In genomic region chr13:80551650-80552497, GRCh38 we compare ENCODE assay signal across 15 cellular contexts.
DNase-seq lines count a peak whose midpoint lies in the region; ATAC-seq and TF ChIP-seq lines count a peak whose summit lies in the region.
"Had no signal": no experiment of that assay in that cellular context is flagged by ENCODE, and none has a peak within 500 bp of the region (broad histone marks: within the 10 kb centered on the region; RNA-seq: fewer than 3 reads in every experiment).

No MANE protein-coding gene starts in this region.

- intact Hi-C loops in left colon (cut with DNase I, micrococcal nuclease) (no loop called here), sciatic nerve (cut with DNase I) (no loop called here)

- DNase-seq in DMS53 (lab: John Stamatoyannopoulos, UW) (peak; percentile 21), DMS53 treated with DMSO at 0.1 percent for 48 hours (lab: John Stamatoyannopoulos, UW; ENCODE audit: unreplicated experiment) (no peak), left colon (no peak), sciatic nerve (ENCODE audit: low spot score) (no peak), iPS-NIHi7 (ENCODE audit: extremely low spot score) (no peak)
- DNase-seq: activated CD4-positive, alpha-beta memory T cell treated with anti-CD3 and anti-CD28 coated beads, Interleukin-2, amount 10 ng/mL, durations not matched to agents 7 days and 5 days; CD4-positive, alpha-beta T cell; H9; kidney; NCI-H1417; NCI-H446; stimulated activated naive CD8-positive, alpha-beta T cell treated with anti-CD3 and anti-CD28 coated beads, Interleukin-15, amount 100 ng/mL, for 72 hours had no signal

- ATAC-seq in SK-N-SH treated with all-trans-retinoic acid at 6 μM for 48 hours (peak; percentile 81), left colon (peak; percentile 46), sciatic nerve (peak; percentile 36), GM19463 (IDR thresholded peaks at IDR 0.05; ENCODE audit: unreplicated experiment) (no peak), GM18873 (IDR thresholded peaks at IDR 0.05; ENCODE audit: low FRiP score, unreplicated experiment) (no peak)
- ATAC-seq: stimulated activated naive CD8-positive, alpha-beta T cell treated with anti-CD3 and anti-CD28 coated beads, Interleukin-15, amount 100 ng/mL, for 72 hours had no signal

TF ChIP-seq in SK-N-SH treated with all-trans-retinoic acid at 6 μM for 48 hours, 23 proteins besides CTCF, POLR2A, EP300 and RAD21:
- TF ChIP-seq ARNTL (CRISPR knock-in tag; IDR thresholded peaks at IDR 0.05; ENCODE audit: borderline replicate concordance, low read depth), result no peak
- TF ChIP-seq TOX (CRISPR knock-in tag; IDR thresholded peaks at IDR 0.05; ENCODE audit: borderline replicate concordance), result peak; percentile 96
- TF ChIP-seq RARB (CRISPR knock-in tag; IDR thresholded peaks at IDR 0.05), result peak; percentile 83; the same call in 1 of the 2 replicates
- 0 out of 2 replicates have a peak, but pooled peaks have one; percentile 38 for TF ChIP-seq PATZ1 (CRISPR knock-in tag; IDR thresholded peaks at IDR 0.05; ENCODE audit: borderline replicate concordance)
- TF ChIP-seq ZFP3 (CRISPR knock-in tag; IDR thresholded peaks at IDR 0.05), result no peak
- TF ChIP-seq ZNF565 (CRISPR knock-in tag; conservative IDR thresholded peaks at IDR 0.05; ENCODE audit: low read depth), result no peak
- TF ChIP-seq ZFP30 (CRISPR knock-in tag; IDR thresholded peaks at IDR 0.05), result no peak
- peak; percentile 92 for TF ChIP-seq ISL1 (CRISPR knock-in tag; IDR thresholded peaks at IDR 0.05)
- no peak for TF ChIP-seq PPARA (CRISPR knock-in tag; IDR thresholded peaks at IDR 0.05; ENCODE audit: borderline replicate concordance)
- TF ChIP-seq TSHZ2 (CRISPR knock-in tag; IDR thresholded peaks at IDR 0.05), result no peak
- TF ChIP-seq ZC3H10 (CRISPR knock-in tag; IDR thresholded peaks at IDR 0.05), result peak; percentile 62; the same call in 1 of the 2 replicates
- no peak for TF ChIP-seq SNAI2 (CRISPR knock-in tag; IDR thresholded peaks at IDR 0.05)

Comparison
In these comparisons a context has a peak if more than half of its experiments do, and no peak if none do; other contexts are left out.
1. ATAC-seq: peak in SK-N-SH treated with all-trans-retinoic acid at 6 μM for 48 hours (single experiment), left colon (single experiment) and sciatic nerve (single experiment); none in GM19463 (single experiment) and GM18873 (single experiment).